ENCODE assay signal across 19 cellular contexts in the genomic region with DNA sequence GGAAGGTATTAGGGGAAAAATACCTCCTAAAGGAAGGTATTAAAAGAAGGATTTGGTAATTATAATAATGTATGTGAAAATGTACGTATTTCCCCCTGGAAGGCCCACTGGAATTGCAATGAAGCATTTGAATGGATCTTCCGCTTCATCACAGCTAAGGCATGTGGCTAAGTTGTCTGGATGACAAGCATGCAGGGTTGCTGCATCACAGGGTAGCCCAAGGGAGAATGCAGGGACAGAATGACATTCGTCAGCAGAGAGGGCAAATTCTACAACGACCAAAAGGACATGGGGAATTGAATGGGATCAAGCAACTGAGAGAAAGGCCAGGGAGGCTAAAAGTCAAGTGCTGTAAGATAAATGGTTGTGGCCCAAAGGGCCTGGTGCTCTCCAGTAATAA.
DNase-seq lines count a peak whose midpoint lies in the region; ATAC-seq, FAIRE-seq and TF ChIP-seq lines count a peak whose summit lies in the region.
"Had no signal": no experiment of that assay in that cellular context is flagged by ENCODE, and none has a peak within 500 bp of the region (broad histone marks: within the 10 kb centered on the region; RNA-seq: fewer than 3 reads in every experiment).

No MANE protein-coding gene starts in this region.

- H3K4me1 ChIP-seq in cardiac muscle cell (ENCODE audit: low read depth) (peaks cover 17% of the 10 kb centered on the region), right cardiac atrium (ENCODE audit: control insufficient read depth, insufficient read depth, low read length) (no peaks in the 10 kb centered on the region), astrocyte (ENCODE audit: insufficient read depth, low read length) (peaks cover 8% of the 10 kb centered on the region)
- H3K4me1 ChIP-seq: uterus had no signal

- no peak overlapping the region for H3K4me3 ChIP-seq in cardiac muscle cell
- H3K4me3 ChIP-seq in right cardiac atrium (ENCODE audit: low read length), result no peak overlapping the region
- no peak overlapping the region for H3K4me3 ChIP-seq in astrocyte (ENCODE audit: insufficient read depth, low read depth, low read length)
- no peak overlapping the region for H3K4me3 ChIP-seq in kidney epithelial cell (ENCODE audit: low read depth, low read length)
- no peak overlapping the region for H3K4me3 ChIP-seq in skeletal muscle cell (ENCODE audit: low read depth, low read length)
- H3K4me3 ChIP-seq: heart right ventricle, uterus had no signal

- H3K27me3 ChIP-seq in cardiac muscle cell (no peaks in the 10 kb centered on the region), right cardiac atrium (ENCODE audit: control insufficient read depth, insufficient read depth) (no peaks in the 10 kb centered on the region), astrocyte (ENCODE audit: insufficient read depth, low read length) (no peaks in the 10 kb centered on the region), kidney epithelial cell (ENCODE audit: control insufficient read depth, insufficient read depth, low read length) (no peaks in the 10 kb centered on the region)
- H3K27me3 ChIP-seq: heart right ventricle, uterus had no signal

- H3K36me3 ChIP-seq in cardiac muscle cell (no peaks in the 10 kb centered on the region), astrocyte (ENCODE audit: insufficient read depth, low read length) (no peaks in the 10 kb centered on the region), kidney epithelial cell (ENCODE audit: control insufficient read depth, insufficient read depth, low read length) (no peaks in the 10 kb centered on the region)
- H3K36me3 ChIP-seq: uterus had no signal

- H3K4me2 ChIP-seq in astrocyte (ENCODE audit: low read length), result peak overlapping the region; percentile 20

- H3K9me3 ChIP-seq in cardiac muscle cell (ENCODE audit: low read depth), result no peaks in the 10 kb centered on the region
- no peaks in the 10 kb centered on the region for H3K9me3 ChIP-seq in right cardiac atrium (ENCODE audit: control insufficient read depth, low read length)
- no peaks in the 10 kb centered on the region for H3K9me3 ChIP-seq in astrocyte (ENCODE audit: insufficient read depth, low read depth, low read length)
- H3K9me3 ChIP-seq: uterus had no signal

- no peak for ATAC-seq in right cardiac atrium
- no peak for ATAC-seq in HG03565 (IDR thresholded peaks at IDR 0.05; ENCODE audit: unreplicated experiment)
- ATAC-seq: left lobe of liver had no signal

- no peaks in the 10 kb centered on the region for H3K27me3 Mint-ChIP-seq in astrocyte (ENCODE audit: low read depth, unreplicated experiment)
- H3K27me3 Mint-ChIP-seq: CD8-positive, alpha-beta memory T cell; stimulated activated naive CD8-positive, alpha-beta T cell treated with anti-CD3 and anti-CD28 coated beads, Interleukin-15, Interleukin-2, amounts not matched to agents 100 ng/mL and 50 ng/mL, for 24 hours had no signal

- DNase-seq in cardiac muscle cell (ENCODE audit: low read depth in 1 of 2, low spot score in 1 of 2), result peak in 1 of 2 donors; percentile 69
- DNase-seq in right cardiac atrium, result no peak
- DNase-seq in astrocyte (ENCODE audit: low read depth), result peak; percentile 64
- peak; percentile 5 for DNase-seq in kidney epithelial cell (ENCODE audit: low read depth)
- DNase-seq in skeletal muscle cell (ENCODE audit: low read depth), result peak; percentile 2
- DNase-seq in T1000 (lab: John Stamatoyannopoulos, UW), result no peak
- no peak for DNase-seq in activated effector memory CD4-positive, alpha-beta T cell treated with anti-CD3 and anti-CD28 coated beads, Interleukin-2, amount 50 U/mL, for 16 hours
- DNase-seq: aorta; CD8-positive, alpha-beta memory T cell; dermis blood vessel endothelial cell; heart right ventricle; NCI-H1417 treated with DMSO at 0.1 percent for 48 hours; NCI-H345; SHP77 treated with DMSO at 0.1 percent for 48 hours; uterus had no signal

- H3K36me3 Mint-ChIP-seq in astrocyte (ENCODE audit: low read depth, unreplicated experiment), result peaks cover 4% of the 10 kb centered on the region

- H3K4me3 Mint-ChIP-seq in astrocyte (ENCODE audit: unreplicated experiment), result no peak overlapping the region
- H3K4me3 Mint-ChIP-seq: CD8-positive, alpha-beta memory T cell; stimulated activated naive CD8-positive, alpha-beta T cell treated with anti-CD3 and anti-CD28 coated beads, Interleukin-15, Interleukin-2, amounts not matched to agents 100 ng/mL and 50 ng/mL, for 24 hours had no signal

- no peak for FAIRE-seq in astrocyte (lab: Jason Lieb, UNC)
- FAIRE-seq: A204.1 had no signal

- no peaks in the 10 kb centered on the region for H3K79me2 ChIP-seq in astrocyte (ENCODE audit: insufficient read depth, low read length)

- TF ChIP-seq CTCF in cardiac muscle cell (IDR thresholded peaks at IDR 0.05; ENCODE audit: low read depth, low read length) (no peak), astrocyte (IDR thresholded peaks at IDR 0.05; ENCODE audit: insufficient read depth, low read depth, low read length) (no peak), kidney epithelial cell (IDR thresholded peaks at IDR 0.05; ENCODE audit: insufficient read depth, low read length, poor library complexity, severe bottlenecking) (no peak)

- H4K20me1 ChIP-seq in astrocyte (ENCODE audit: insufficient read depth, low read length), result no peaks in the 10 kb centered on the region

- WGBS in right cardiac atrium, result 76% methylated on average over 4 of the region's 4 CpGs

- H2AFZ ChIP-seq in astrocyte (ENCODE audit: low read depth, low read length), result no peak overlapping the region

- peak overlapping the region; percentile 75 for H3K27ac Mint-ChIP-seq in astrocyte (ENCODE audit: unreplicated experiment)
- H3K27ac Mint-ChIP-seq: CD8-positive, alpha-beta memory T cell; stimulated activated naive CD8-positive, alpha-beta T cell treated with anti-CD3 and anti-CD28 coated beads, Interleukin-15, Interleukin-2, amounts not matched to agents 100 ng/mL and 50 ng/mL, for 24 hours had no signal

- peaks cover 19% of the 10 kb centered on the region for H3K4me1 Mint-ChIP-seq in astrocyte (ENCODE audit: low read depth, unreplicated experiment)
- H3K4me1 Mint-ChIP-seq: CD8-positive, alpha-beta memory T cell had no signal

- H3K27ac ChIP-seq in cardiac muscle cell (peak overlapping the region; percentile 63), right cardiac atrium (ENCODE audit: low read length) (no peak overlapping the region), astrocyte (ENCODE audit: low read depth, low read length) (no peak overlapping the region)
- H3K27ac ChIP-seq: heart right ventricle, uterus had no signal

- peaks cover 6% of the 10 kb centered on the region for H3K9me3 Mint-ChIP-seq in astrocyte (ENCODE audit: unreplicated experiment)

- intact Hi-C loops in right cardiac atrium (cut with DNase I), result no loop called here

- H3K9ac ChIP-seq in astrocyte (ENCODE audit: low read length), result no peak overlapping the region

Comparison
In these comparisons a context has a peak if more than half of its experiments do, and no peak if none do; other contexts are left out.
1. DNase-seq: peak in astrocyte (single experiment), kidney epithelial cell (single experiment) and skeletal muscle cell (single experiment); none in right cardiac atrium (0 of 3), T1000 (single experiment) and activated effector memory CD4-positive, alpha-beta T cell treated with anti-CD3 and anti-CD28 coated beads, Interleukin-2, amount 50 U/mL, for 16 hours (single experiment).